Comparison of ENCODE assay signal across 27 cellular contexts in the genomic region with DNA sequence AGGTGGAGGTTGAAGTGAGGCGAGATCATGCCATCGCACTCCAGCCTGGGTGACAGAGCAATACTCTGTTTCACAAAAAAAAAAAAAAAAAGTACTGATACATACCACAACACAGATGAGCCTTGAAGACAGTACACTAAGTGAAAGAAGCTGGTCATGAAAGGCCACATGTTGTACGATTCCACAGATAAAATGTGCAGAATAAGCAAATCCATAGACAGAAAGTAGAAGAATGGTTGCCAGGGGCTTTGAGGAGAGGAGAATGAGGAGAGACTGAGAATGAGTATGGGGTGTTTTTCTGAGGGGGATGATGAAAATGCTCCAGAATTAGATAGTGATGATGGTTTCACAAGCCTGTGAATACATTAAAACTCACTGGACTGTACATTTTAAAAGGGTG.
"Had no signal": no experiment of that assay in that cellular context is flagged by ENCODE, and none has a peak within 500 bp of the region (broad histone marks: within the 10 kb centered on the region; RNA-seq: fewer than 3 reads in every experiment).

No MANE protein-coding gene starts in this region.

- H3K4me1 ChIP-seq: suprapubic skin, testis, thyroid gland, tibial artery, tibial nerve, transverse colon, upper lobe of left lung, upper lobe of right lung, uterus, vagina had no signal

- ATAC-seq: stimulated activated effector memory CD8-positive, alpha-beta T cell treated with anti-CD3 and anti-CD28 coated beads, Interleukin-12 subunit alpha, Interleukin-12 subunit beta, amount 100 ng/mL, for 72 hours; stimulated activated memory B cell treated with anti-CD40 and anti-IgM and Interleukin-4, amounts not matched to agents 10 μg/mL and 1 μg/mL and 100 μg/mL, for 72 hours; stimulated activated naive B cell treated with anti-CD40 and anti-IgM and Interleukin-4, amounts not matched to agents 10 μg/mL and 1 μg/mL and 100 μg/mL, for 72 hours; stimulated activated naive CD8-positive, alpha-beta T cell treated with anti-CD3 and anti-CD28 coated beads, Interleukin-15, amount 100 ng/mL, for 72 hours; stimulated activated naive CD8-positive, alpha-beta T cell treated with anti-CD3 and anti-CD28 coated beads, Interleukin-15, Interleukin-2, amounts not matched to agents 100 U/mL and 50 U/mL, for 24 hours; upper lobe of right lung had no signal

- H3K9me3 ChIP-seq: testis, thyroid gland, transverse colon, upper lobe of right lung, uterus, vagina had no signal

- FAIRE-seq: urothelium cell line had no signal

- H3K27me3 ChIP-seq: stomach, suprapubic skin, testis, thyroid gland, tibial artery, tibial nerve, transverse colon, upper lobe of left lung, upper lobe of right lung, uterus, vagina had no signal

- H3K4me3 ChIP-seq: stomach, suprapubic skin, testis, thoracic aorta, thyroid gland, tibial artery, tibial nerve, transverse colon, upper lobe of left lung, upper lobe of right lung, uterus, vagina had no signal

- DNase-seq: stimulated activated CD4-positive, alpha-beta T cell treated with anti-CD3 and anti-CD28 coated beads, Interleukin-2, amount 100 ng/mL, for 48 hours; stimulated activated CD4-positive, alpha-beta T cell treated with anti-CD3 and anti-CD28 coated beads, Interleukin-4, amount 100 ng/mL, for 1 hour; stimulated activated CD4-positive, alpha-beta T cell treated with anti-CD3 and anti-CD28 coated beads, Interleukin-4, amount 100 ng/mL, for 24 hours; stimulated activated CD4-positive, alpha-beta T cell treated with anti-CD3 and anti-CD28 coated beads, Interleukin-4, amount 100 ng/mL, for 4 hours; stimulated activated CD8-positive, alpha-beta memory T cell treated with anti-CD3 and anti-CD28 coated beads, Interleukin-4, amount 100 ng/mL, for 48 hours; stimulated activated naive B cell treated with anti-CD40 and anti-IgM and Interleukin-4, amounts not matched to agents 10 μg/mL and 1 μg/mL and 100 μg/mL, for 72 hours; stimulated activated naive CD4-positive, alpha-beta T cell; stimulated activated naive CD4-positive, alpha-beta T cell treated with Interleukin-2 at 50 U/mL for 16 hours; stimulated activated naive CD8-positive, alpha-beta T cell treated with anti-CD3 and anti-CD28 coated beads, Interleukin-15, amount 100 ng/mL, for 72 hours; stimulated activated naive CD8-positive, alpha-beta T cell treated with anti-CD3 and anti-CD28 coated beads, Interleukin-15, Interleukin-2, amounts not matched to agents 100 U/mL and 50 U/mL, for 24 hours; stomach; substantia nigra; testis; thyroid gland; tibial artery; transverse colon; trophoblast cell; upper lobe of left lung; upper lobe of right lung; uterus had no signal

- H3K36me3 ChIP-seq: stomach, suprapubic skin, thoracic aorta, thyroid gland, tibial artery, tibial nerve, transverse colon, upper lobe of left lung, upper lobe of right lung, uterus, vagina had no signal

- H3K27ac ChIP-seq: stomach, suprapubic skin, testis, thoracic aorta, thyroid gland, tibial artery, tibial nerve, transverse colon, upper lobe of left lung, upper lobe of right lung, uterus, vagina had no signal
